Comparison of ENCODE assay signal across 27 cellular contexts in genomic region chr16:79050063-79050462, GRCh38.
DNase-seq lines count a peak whose midpoint lies in the region; ATAC-seq, FAIRE-seq and TF ChIP-seq lines count a peak whose summit lies in the region.
"Had no signal": no experiment of that assay in that cellular context is flagged by ENCODE, and none has a peak within 500 bp of the region (broad histone marks: within the 10 kb centered on the region; RNA-seq: fewer than 3 reads in every experiment).

No MANE protein-coding gene starts in this region.

- FAIRE-seq in bronchial epithelial cell (lab: Jason Lieb, UNC), result peak; percentile 47
- FAIRE-seq: A549, GM12878, HepG2 had no signal

- DNase-seq in ELF-1 (ENCODE audit: low read depth, low spot score) (peak; percentile 49), bronchial epithelial cell (ENCODE audit: low read depth) (peak; percentile 90), esophagus squamous epithelium (lab: John Stamatoyannopoulos, UW) (no peak), retina (peak; percentile 45), SJCRH30 (no peak), A172 (ENCODE audit: low spot score) (no peak)
- no peak for DNase-seq in activated CD4-positive, alpha-beta T cell treated with anti-CD3 and anti-CD28 coated beads for 4 hours
- DNase-seq: AML-193; CD4-positive, alpha-beta T cell; DMS53; GDM1; HCEC 1CT; Karpas-422; NCI-H1092; NCI-H1417 treated with DMSO at 0.1 percent for 48 hours; NCI-H187 treated with DMSO at 0.1 percent for 48 hours; NCI-H2107; NCI-H82; NK-92 treated with Interleukin-12 subunit alpha and Interleukin-12 subunit beta, amount 100 ng/mL, for 24 hours; PC-9; Right ventricle myocardium superior had no signal

- peaks cover 9 to 27% (median 14%) of the 10 kb centered on the region in 3 donors for H3K4me1 ChIP-seq in esophagus squamous epithelium
- no peaks in the 10 kb centered on the region for H3K4me1 ChIP-seq in SJCRH30
- H3K4me1 ChIP-seq: A549; BLaER1 treated with 17β-estradiol and CSF1 and Interleukin-3, amounts not matched to agents 10 nM and 100 nM had no signal

- H3K4me3 ChIP-seq in bronchial epithelial cell (ENCODE audit: low read depth, low read length) (no peak overlapping the region), esophagus squamous epithelium (no peak overlapping the region), SJCRH30 (no peak overlapping the region)
- H3K4me3 ChIP-seq: A549; BLaER1 treated with 17β-estradiol and CSF1 and Interleukin-3, amounts not matched to agents 10 nM and 100 nM; GM12878; GM23338; PC-9 had no signal

- TF ChIP-seq POLR2A in esophagus squamous epithelium (IDR thresholded peaks at IDR 0.05), result no peak

- intact Hi-C loops in esophagus squamous epithelium (cut with DNase I), result no loop called here

- H3K27ac ChIP-seq in esophagus squamous epithelium (peak overlapping the region; percentile 28 to 59 (median 46)), SJCRH30 (no peak overlapping the region)
- H3K27ac ChIP-seq: A549; BLaER1 treated with 17β-estradiol and CSF1 and Interleukin-3, amounts not matched to agents 10 nM and 100 nM; PC-9 had no signal

- TF ChIP-seq CTCF in bronchial epithelial cell (IDR thresholded peaks at IDR 0.05; ENCODE audit: insufficient read depth, low read length, severe bottlenecking), result no peak
- TF ChIP-seq CTCF in esophagus squamous epithelium (IDR thresholded peaks at IDR 0.05), result no peak

- no peak for ATAC-seq in HG03457 (IDR thresholded peaks at IDR 0.05; ENCODE audit: unreplicated experiment)
- ATAC-seq: A549, GM12878, GM23338, HepG2 had no signal

- H3K9me3 ChIP-seq in esophagus squamous epithelium (no peaks in the 10 kb centered on the region), SJCRH30 (replicated peaks) (no peaks in the 10 kb centered on the region)
- H3K9me3 ChIP-seq: A549 had no signal

- 28 to 63% methylated on average over 3 to 4 of the region's 4 CpGs for WGBS in esophagus squamous epithelium, 2 donors

- H3K36me3 ChIP-seq in bronchial epithelial cell (ENCODE audit: control insufficient read depth, insufficient read depth, low read length) (no peaks in the 10 kb centered on the region), esophagus squamous epithelium (no peaks in the 10 kb centered on the region), SJCRH30 (no peaks in the 10 kb centered on the region)
- H3K36me3 ChIP-seq: BLaER1 treated with 17β-estradiol and CSF1 and Interleukin-3, amounts not matched to agents 10 nM and 100 nM had no signal

- H3K27me3 ChIP-seq in bronchial epithelial cell (ENCODE audit: control insufficient read depth, insufficient read depth, low read length), result no peaks in the 10 kb centered on the region
- no peaks in the 10 kb centered on the region for H3K27me3 ChIP-seq in esophagus squamous epithelium
- no peaks in the 10 kb centered on the region for H3K27me3 ChIP-seq in SJCRH30
- H3K27me3 ChIP-seq: BLaER1 treated with 17β-estradiol and CSF1 and Interleukin-3, amounts not matched to agents 10 nM and 100 nM had no signal

Comparison
In these comparisons a context has a peak if more than half of its experiments do, and no peak if none do; other contexts are left out.
1. DNase-seq: peak in ELF-1 (single experiment), bronchial epithelial cell (single experiment) and retina (single experiment); none in esophagus squamous epithelium (single experiment), SJCRH30 (0 of 2), A172 (single experiment) and activated CD4-positive, alpha-beta T cell treated with anti-CD3 and anti-CD28 coated beads for 4 hours (0 of 2).